In the genomic region with DNA sequence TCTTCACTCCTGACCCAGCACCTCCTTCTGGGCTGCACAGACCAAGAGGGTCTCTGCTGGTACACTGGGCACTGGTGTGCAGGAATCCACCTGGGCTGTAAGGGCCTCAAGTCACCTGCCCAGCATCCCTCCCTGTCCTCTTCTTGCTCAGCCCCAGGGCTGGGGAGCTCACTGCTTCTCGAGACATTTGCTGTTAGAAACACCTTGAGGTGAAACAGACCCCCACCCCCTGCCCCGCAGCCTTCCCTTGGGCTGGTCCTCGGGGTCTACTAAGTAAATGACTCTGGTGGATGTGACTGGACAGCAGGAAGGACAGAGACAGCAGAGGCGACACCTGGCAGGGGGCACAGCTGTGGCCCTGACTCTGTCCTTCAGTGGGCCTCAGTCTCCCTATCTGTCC, we compare ENCODE assay signal across 22 cellular contexts. TPM values are rescaled to one million over a fixed set of nuclear protein-coding genes. Genes with fewer than 3 reads are reported as not detected.
DNase-seq lines count a peak whose midpoint lies in the region; ATAC-seq and TF ChIP-seq lines count a peak whose summit lies in the region.
"Had no signal": no experiment of that assay in that cellular context is flagged by ENCODE, and none has a peak within 500 bp of the region (broad histone marks: within the 10 kb centered on the region; RNA-seq: fewer than 3 reads in every experiment).

No MANE protein-coding gene starts in this region.

- H4K20me1 ChIP-seq in PC-3 (ENCODE audit: low read length) (no peaks in the 10 kb centered on the region), fibroblast of lung (ENCODE audit: control insufficient read depth, extremely low read depth, insufficient read depth, low read length) (no peaks in the 10 kb centered on the region)
- H4K20me1 ChIP-seq: BLaER1 had no signal

- H2AFZ ChIP-seq in ACC112 (ENCODE audit: low read length, unreplicated experiment) (no peak overlapping the region), PC-3 (ENCODE audit: low read length) (no peak overlapping the region), fibroblast of lung (ENCODE audit: low read length) (no peak overlapping the region)

- H3K9me2 ChIP-seq in PC-3 (replicated peaks; ENCODE audit: low read length) = no peaks in the 10 kb centered on the region

- POLR2A ChIA-PET in PC-3 (lab: Charles Lee; ENCODE audit: unreplicated experiment) = no interaction called here

- no TSS peak for BruUV-seq in PC-3 (replicated peaks; lab: Mats Ljungman, UMichigan)

- H3K27ac ChIP-seq in ACC112 (ENCODE audit: low read depth, low read length) (peak overlapping the region; percentile 4; the same call in 1 of the 2 replicates), PC-3 (ENCODE audit: low read length) (peak overlapping the region; percentile 97), fibroblast of lung (ENCODE audit: insufficient read depth, low read length) (peak overlapping the region; percentile 8), left ventricle myocardium inferior (replicated peaks) (no peak overlapping the region)
- H3K27ac ChIP-seq: BLaER1, SJCRH30 had no signal

- no peak for TF ChIP-seq CTCF in PC-3 (conservative IDR thresholded peaks at IDR 0.05; ENCODE audit: low read depth, low read length)
- TF ChIP-seq CTCF in fibroblast of lung (conservative IDR thresholded peaks at IDR 0.05 in 1 of 2, IDR thresholded peaks at IDR 0.05 in 1 of 2; ENCODE audit: low read depth in 1 of 2, low read length in 2 of 2) = no peak
- no peak for TF ChIP-seq CTCF in left ventricle myocardium inferior (IDR thresholded peaks at IDR 0.05; ENCODE audit: borderline replicate concordance)

- H3K36me3 ChIP-seq in ACC112 (ENCODE audit: insufficient read depth, low read length) (no peaks in the 10 kb centered on the region), PC-3 (ENCODE audit: low read depth, low read length) (peaks cover 4% of the 10 kb centered on the region), fibroblast of lung (ENCODE audit: control insufficient read depth, insufficient read depth, low read length) (peaks cover 16% of the 10 kb centered on the region), left ventricle myocardium inferior (no peaks in the 10 kb centered on the region)
- H3K36me3 ChIP-seq: BLaER1, SJCRH30 had no signal

- no peaks in the 10 kb centered on the region for H3K79me2 ChIP-seq in ACC112 (ENCODE audit: control insufficient read depth, insufficient read depth, low read length, unreplicated experiment)
- peaks cover 29% of the 10 kb centered on the region for H3K79me2 ChIP-seq in PC-3 (ENCODE audit: low read length)
- H3K79me2 ChIP-seq in fibroblast of lung (ENCODE audit: control insufficient read depth, insufficient read depth, low read length) = no peaks in the 10 kb centered on the region

- H3K9me3 ChIP-seq in PC-3 (ENCODE audit: low read length) (no peaks in the 10 kb centered on the region), fibroblast of lung (ENCODE audit: control insufficient read depth, insufficient read depth, low read depth, low read length) (no peaks in the 10 kb centered on the region), left ventricle myocardium inferior (replicated peaks) (no peaks in the 10 kb centered on the region)
- H3K9me3 ChIP-seq: BLaER1, SJCRH30 had no signal

- H3K9ac ChIP-seq in PC-3 (ENCODE audit: low read length) (no peak overlapping the region), fibroblast of lung (ENCODE audit: insufficient read depth, low read length) (no peak overlapping the region)
- H3K9ac ChIP-seq: BLaER1 had no signal

- DNase-seq in PC-3 (no peak), fibroblast of lung (ENCODE audit: low read depth in 2 of 2) (no peak), sciatic nerve (ENCODE audit: low spot score) (peak; percentile 53), left ventricle myocardium inferior (no peak), NCI-H2107 (lab: John Stamatoyannopoulos, UW) (no peak), activated gamma-delta T cell treated with Interleukin-2 at 50 U/mL for 16 hours (no peak)
- DNase-seq: CD4-positive, alpha-beta memory T cell; DMS153; GOT3; KG1; NCI-H1105 treated with DMSO at 0.1 percent for 48 hours; NCI-H1694 treated with DMSO at 0.1 percent for 48 hours; NCI-H510A; NCI-H748 treated with DMSO at 0.1 percent for 48 hours; NK-92 treated with Interleukin-12 subunit alpha and Interleukin-12 subunit beta, amount 100 ng/mL, for 24 hours; SJCRH30 had no signal

- H3K4me1 ChIP-seq in ACC112 (ENCODE audit: control insufficient read depth, insufficient read depth, low read length, unreplicated experiment) (peaks cover 55% of the 10 kb centered on the region), PC-3 (ENCODE audit: insufficient read depth, low read length) (peaks cover 60% of the 10 kb centered on the region), fibroblast of lung (ENCODE audit: control insufficient read depth, extremely low read depth, insufficient read depth, low read length) (peaks cover 37% of the 10 kb centered on the region), left ventricle myocardium inferior (peaks cover 54% of the 10 kb centered on the region)

- CTCF ChIA-PET in PC-3 (lab: Charles Lee) = no interaction called here

- ATAC-seq in PC-3 = no peak
- no peak for ATAC-seq in sciatic nerve
- no peak for ATAC-seq in HG02571 (IDR thresholded peaks at IDR 0.05; ENCODE audit: unreplicated experiment)
- ATAC-seq: GM12878, HCT116, HepG2 had no signal

- intact Hi-C loops in PC-3 (cut with micrococcal nuclease) = loop anchor here (5.0 kb wide), 1 partner anchor 58 kb away; no protein-coding TSS in a partner anchor
- intact Hi-C loops in sciatic nerve (cut with DNase I) = no loop called here
- intact Hi-C loops in left ventricle myocardium inferior (cut with micrococcal nuclease) = no loop called here

- H3K27me3 ChIP-seq in ACC112 (ENCODE audit: insufficient read depth, low read length) (no peaks in the 10 kb centered on the region), PC-3 (ENCODE audit: low read length) (no peaks in the 10 kb centered on the region), fibroblast of lung (ENCODE audit: control insufficient read depth, insufficient read depth, low read length) (no peaks in the 10 kb centered on the region), left ventricle myocardium inferior (ENCODE audit: low read depth) (no peaks in the 10 kb centered on the region)
- H3K27me3 ChIP-seq: BLaER1, SJCRH30 had no signal

- H3K4me3 ChIP-seq in ACC112 (ENCODE audit: low read depth, low read length) (no peak overlapping the region), PC-3 (ENCODE audit: low read length) (no peak overlapping the region), fibroblast of lung (replicated peaks in 1 of 4; ENCODE audit: control extremely low read depth in 1 of 4, insufficient read depth in 1 of 4, low read depth in 3 of 4, low read length in 4 of 4) (no peak overlapping the region), left ventricle myocardium inferior (no peak overlapping the region)
- H3K4me3 ChIP-seq: BLaER1, GM12878, SJCRH30 had no signal

- H3K4me2 ChIP-seq in PC-3 (ENCODE audit: low read length) (peak overlapping the region; percentile 77), fibroblast of lung (ENCODE audit: extremely low read depth, insufficient read depth, low read length) (no peak overlapping the region)

- H3F3A ChIP-seq in PC-3 (ENCODE audit: low read length, unreplicated experiment) = peaks cover 18% of the 10 kb centered on the region

RNA-seq across cellular contexts. Expression of gene LOXL1, which starts 29.1 kb away (rescaled TPM):
- total RNA-seq in PC-3 (2014; rRNA removed) = 224 and 249 TPM in 2 replicates
- total RNA-seq in fibroblast of lung = 65.6 and 91.4 TPM in 2 replicates
- polyA plus RNA-seq in fibroblast of lung = 163 and 188 TPM in 2 replicates
- polyA plus RNA-seq in fibroblast of lung (2012) = 252 and 290 TPM in 2 replicates
- 596 and 875 TPM in 2 replicates for polyA minus RNA-seq in fibroblast of lung (ENCODE audit: low replicate concordance)
- 16.6 TPM for total RNA-seq in sciatic nerve
- 31.9 TPM for total RNA-seq in left ventricle myocardium inferior

RNA-seq across cellular contexts. Expression of gene STOML1, which starts 36.8 kb away (rescaled TPM):
- total RNA-seq in PC-3 (2014; rRNA removed) (10.1 and 12.0 TPM in 2 replicates), fibroblast of lung (9.2 and 24.8 TPM in 2 replicates), sciatic nerve (15.2 TPM), left ventricle myocardium inferior (26.1 TPM)
- polyA plus RNA-seq in fibroblast of lung = 8.7 and 9.8 TPM in 2 replicates
- 17.9 and 21.1 TPM in 2 replicates for polyA plus RNA-seq in fibroblast of lung (2012)
- polyA minus RNA-seq in fibroblast of lung (ENCODE audit: low replicate concordance) = 23.9 and 42.9 TPM in 2 replicates

RNA-seq across cellular contexts. Expression of gene PML, which starts 39.2 kb away (rescaled TPM):
- total RNA-seq in PC-3 (2014; rRNA removed) (18.7 and 41.0 TPM in 2 replicates), fibroblast of lung (16.4 and 34.0 TPM in 2 replicates), sciatic nerve (86.6 TPM), left ventricle myocardium inferior (19.1 TPM)
- 11.1 and 15.5 TPM in 2 replicates for polyA plus RNA-seq in fibroblast of lung
- 54.7 and 63.1 TPM in 2 replicates for polyA plus RNA-seq in fibroblast of lung (2012)
- 101 and 102 TPM in 2 replicates for polyA minus RNA-seq in fibroblast of lung (ENCODE audit: low replicate concordance)
